18 cellular contexts compared by ENCODE assay signal in genomic region chr2:207221731-207222130, GRCh38. TPM values are rescaled to one million over a fixed set of nuclear protein-coding genes. Genes with fewer than 3 reads are reported as not detected.
DNase-seq lines count a peak whose midpoint lies in the region; ATAC-seq and TF ChIP-seq lines count a peak whose summit lies in the region.
"Had no signal": no experiment of that assay in that cellular context is flagged by ENCODE, and none has a peak within 500 bp of the region (broad histone marks: within the 10 kb centered on the region; RNA-seq: fewer than 3 reads in every experiment).

No MANE protein-coding gene starts in this region.

- no peaks in the 10 kb centered on the region for H4K20me1 ChIP-seq in neural cell (ENCODE audit: insufficient read depth)

- peaks cover 31 to 54% of the 10 kb centered on the region in 2 donors for H3K27me3 Mint-ChIP-seq in natural killer cell treated with Interleukin-12 subunit alpha and Interleukin-12 subunit beta and Interleukin-15 and Interleukin-18, amount 100 ng/mL, for 72 hours

- peaks cover 14 to 23% of the 10 kb centered on the region in 2 donors for H3K4me1 Mint-ChIP-seq in natural killer cell treated with Interleukin-12 subunit alpha and Interleukin-12 subunit beta and Interleukin-15 and Interleukin-18, amount 100 ng/mL, for 72 hours (ENCODE audit: low read depth in 2 of 2)

- TF ChIP-seq RAD21 in neural cell (conservative IDR thresholded peaks at IDR 0.05), result no peak

- H3K36me3 ChIP-seq in neural cell (ENCODE audit: insufficient read depth, low read length), result no peaks in the 10 kb centered on the region
- H3K36me3 ChIP-seq: BE2C, HAP-1 had no signal

- no peaks in the 10 kb centered on the region for H3K27me3 ChIP-seq in neural cell (ENCODE audit: insufficient read depth, low read depth, low read length)
- H3K27me3 ChIP-seq: BE2C had no signal

- no peak for TF ChIP-seq EP300 in neural cell (conservative IDR thresholded peaks at IDR 0.05; ENCODE audit: poor library complexity, severe bottlenecking)

- H3K9me3 ChIP-seq in neural cell (ENCODE audit: low read length), result no peaks in the 10 kb centered on the region
- H3K9me3 ChIP-seq: BE2C, HAP-1 had no signal

- no peaks in the 10 kb centered on the region for H3K79me2 ChIP-seq in neural cell (replicated peaks; ENCODE audit: insufficient read depth, low read length)

- H3K9ac ChIP-seq in neural cell (ENCODE audit: low read length), result no peak overlapping the region

- no peaks in the 10 kb centered on the region for H3K9me2 ChIP-seq in neural cell (ENCODE audit: insufficient read depth, low read length)

- H3K4me2 ChIP-seq in neural cell (ENCODE audit: low read length), result no peak overlapping the region

- peak; percentile 14 for DNase-seq in RPMI8226
- DNase-seq in cerebellum (ENCODE audit: low spot score), result peak; percentile 34
- DNase-seq in natural killer cell treated with Interleukin-12 subunit alpha and Interleukin-12 subunit beta and Interleukin-15 and Interleukin-18, amount 100 ng/mL, for 72 hours (ENCODE audit: low spot score), result no peak
- DNase-seq in DMS114 treated with DMSO at 0.1 percent for 48 hours (lab: John Stamatoyannopoulos, UW; ENCODE audit: unreplicated experiment), result no peak
- DNase-seq: ACHN; BE2C; CD4-positive, CD25-positive, alpha-beta regulatory T cell; CD8-positive, alpha-beta memory T cell; COR-L47; DMS 273 treated with DMSO at 0.1 percent for 48 hours; GDM1; KBM-7 had no signal

- no peak overlapping the region for H2AFZ ChIP-seq in neural cell (ENCODE audit: low read depth, low read length)

- H3K36me3 Mint-ChIP-seq in natural killer cell treated with Interleukin-12 subunit alpha and Interleukin-12 subunit beta and Interleukin-15 and Interleukin-18, amount 100 ng/mL, for 72 hours, result no peaks in the 10 kb centered on the region
- H3K36me3 Mint-ChIP-seq: CD4-positive, CD25-positive, alpha-beta regulatory T cell; CD8-positive, alpha-beta memory T cell had no signal

- H3K27ac ChIP-seq in neural cell (ENCODE audit: low read length), result peak overlapping the region; percentile 59
- H3K27ac ChIP-seq: HL-60 had no signal

- peak overlapping the region in 1 of 2 donors; percentile 68 for H3K27ac Mint-ChIP-seq in natural killer cell treated with Interleukin-12 subunit alpha and Interleukin-12 subunit beta and Interleukin-15 and Interleukin-18, amount 100 ng/mL, for 72 hours
- H3K27ac Mint-ChIP-seq: CD4-positive, CD25-positive, alpha-beta regulatory T cell; CD8-positive, alpha-beta memory T cell; IgD-negative memory B cell had no signal

- no peaks in the 10 kb centered on the region for H3F3A ChIP-seq in neural cell (ENCODE audit: insufficient read depth, low read length, poor library complexity, severe bottlenecking)

- no peak for TF ChIP-seq CTCF in neural cell (IDR thresholded peaks at IDR 0.05; ENCODE audit: poor library complexity, severe bottlenecking)

- ATAC-seq in GM19397 (IDR thresholded peaks at IDR 0.05; ENCODE audit: unreplicated experiment), result no peak
- ATAC-seq in natural killer cell treated with Interleukin-12 subunit alpha and Interleukin-12 subunit beta and Interleukin-15 and Interleukin-18, amount 100 ng/mL, for 72 hours, result no peak
- no peak for ATAC-seq in HG03108 (IDR thresholded peaks at IDR 0.05; ENCODE audit: unreplicated experiment)

- H3K4me3 ChIP-seq in neural cell (ENCODE audit: low read length), result no peak overlapping the region
- H3K4me3 ChIP-seq: HAP-1 had no signal

- no peaks in the 10 kb centered on the region for H3K9me3 Mint-ChIP-seq in natural killer cell treated with Interleukin-12 subunit alpha and Interleukin-12 subunit beta and Interleukin-15 and Interleukin-18, amount 100 ng/mL, for 72 hours
- H3K9me3 Mint-ChIP-seq: CD4-positive, CD25-positive, alpha-beta regulatory T cell; IgD-negative memory B cell had no signal

- no peak overlapping the region for H3K4me3 Mint-ChIP-seq in natural killer cell treated with Interleukin-12 subunit alpha and Interleukin-12 subunit beta and Interleukin-15 and Interleukin-18, amount 100 ng/mL, for 72 hours
- H3K4me3 Mint-ChIP-seq: CD4-positive, CD25-positive, alpha-beta regulatory T cell; CD8-positive, alpha-beta memory T cell; IgD-negative memory B cell had no signal

TF ChIP-seq in neural cell, 6 proteins besides CTCF, POLR2A, EP300 and RAD21:
- TF ChIP-seq SMC3 (conservative IDR thresholded peaks at IDR 0.05; ENCODE audit: poor library complexity) (no peak), EZH2 (IDR thresholded peaks at IDR 0.05; ENCODE audit: borderline replicate concordance, insufficient read depth, low read length, poor library complexity, severe bottlenecking) (no peak), TAF1 (IDR thresholded peaks at IDR 0.05; ENCODE audit: low read depth) (no peak), REST (IDR thresholded peaks at IDR 0.05; ENCODE audit: borderline replicate concordance) (no peak), MXI1 (conservative IDR thresholded peaks at IDR 0.05; ENCODE audit: poor library complexity, severe bottlenecking) (no peak), POLR2AphosphoS5 (IDR thresholded peaks at IDR 0.05) (no peak)

RNA-seq across cellular contexts. Expression of gene KLF7, which starts 56.0 kb away (rescaled TPM):
- total RNA-seq in cerebellum, result 60.2 TPM
- 28.1 and 31.5 TPM in 2 replicates for polyA plus RNA-seq in neural cell
- polyA minus RNA-seq in neural cell, result 102 and 141 TPM in 2 replicates
- 10 to 100 TPM; 13.3 to 49.1 TPM for total RNA-seq in natural killer cell treated with Interleukin-12 subunit alpha and Interleukin-12 subunit beta and Interleukin-15 and Interleukin-18, amount 100 ng/mL, for 72 hours

Comparison
In these comparisons a context has a peak if more than half of its experiments do, and no peak if none do; other contexts are left out.
1. DNase-seq: peak in RPMI8226 (single experiment) and cerebellum (single experiment); none in natural killer cell treated with Interleukin-12 subunit alpha and Interleukin-12 subunit beta and Interleukin-15 and Interleukin-18, amount 100 ng/mL, for 72 hours (single experiment) and DMS114 treated with DMSO at 0.1 percent for 48 hours (single experiment).